Comparison of ENCODE assay signal across 14 cellular contexts in genomic region chr22:46583571-46583970, GRCh38. TPM values are rescaled to one million over a fixed set of nuclear protein-coding genes. Genes with fewer than 3 reads are reported as not detected.
A peak's percentile ranks its signal among the peaks of the same experiment; 100 is the strongest.
DNase-seq lines count a peak whose midpoint lies in the region; ATAC-seq, FAIRE-seq and TF ChIP-seq lines count a peak whose summit lies in the region.
"Had no signal": no experiment of that assay in that cellular context is flagged by ENCODE, and none has a peak within 500 bp of the region (broad histone marks: within the 10 kb centered on the region; RNA-seq: fewer than 3 reads in every experiment).

No MANE protein-coding gene starts in this region.

- no peak overlapping the region; the same call in 1 of the 2 replicates for H3K9ac ChIP-seq in DND-41 (ENCODE audit: low read depth, low read length)
- H3K9ac ChIP-seq: GM23248 had no signal

- H3K9me3 ChIP-seq in DND-41 (ENCODE audit: insufficient read depth, low read length, severe bottlenecking) (no peaks in the 10 kb centered on the region), osteoblast (ENCODE audit: low read depth, low read length) (no peaks in the 10 kb centered on the region)

- H3K36me3 ChIP-seq in DND-41 (ENCODE audit: insufficient read depth, low read length) = peaks cover 55% of the 10 kb centered on the region
- no peaks in the 10 kb centered on the region for H3K36me3 ChIP-seq in bronchial epithelial cell (ENCODE audit: control insufficient read depth, insufficient read depth, low read length)
- H3K36me3 ChIP-seq in osteoblast (ENCODE audit: insufficient read depth, low read length) = no peaks in the 10 kb centered on the region

- no peaks in the 10 kb centered on the region for H3K9me3 Mint-ChIP-seq in activated CD8-positive, alpha-beta memory T cell treated with anti-CD3 and anti-CD28 coated beads, Interleukin-2, amount 10 ng/mL, durations not matched to agents 7 days and 5 days (ENCODE audit: low read depth)
- H3K9me3 Mint-ChIP-seq: CD8-positive, alpha-beta memory T cell had no signal

- no peak overlapping the region for H3K27ac Mint-ChIP-seq in activated CD8-positive, alpha-beta memory T cell treated with anti-CD3 and anti-CD28 coated beads, Interleukin-2, amount 10 ng/mL, durations not matched to agents 7 days and 5 days

- FAIRE-seq in bronchial epithelial cell (lab: Jason Lieb, UNC) = peak; percentile 43
- FAIRE-seq: D721Med, G401.6 had no signal

- DNase-seq in DND-41 = no peak
- no peak for DNase-seq in bronchial epithelial cell (ENCODE audit: low read depth)
- DNase-seq in left colon = peak; percentile 13 to 24
- DNase-seq in sciatic nerve (ENCODE audit: low spot score) = peak; percentile 51
- DNase-seq in activated CD8-positive, alpha-beta memory T cell treated with anti-CD3 and anti-CD28 coated beads, Interleukin-2, amount 10 ng/mL, durations not matched to agents 7 days and 5 days = no peak
- DNase-seq in osteoblast (ENCODE audit: insufficient read length, low spot score, missing footprints) = no peak
- DNase-seq in AG20443 (ENCODE audit: low spot score) = no peak
- DNase-seq: CD8-positive, alpha-beta memory T cell; DMS79 treated with DMSO at 0.1 percent for 48 hours; GM23248; MV-4-11; NCI-H187 treated with DMSO at 0.1 percent for 48 hours had no signal

- no peaks in the 10 kb centered on the region for H3K27me3 Mint-ChIP-seq in activated CD8-positive, alpha-beta memory T cell treated with anti-CD3 and anti-CD28 coated beads, Interleukin-2, amount 10 ng/mL, durations not matched to agents 7 days and 5 days
- H3K27me3 Mint-ChIP-seq: CD8-positive, alpha-beta memory T cell had no signal

- H3K4me1 ChIP-seq in DND-41 (ENCODE audit: insufficient read depth, low read length) (peaks cover 61% of the 10 kb centered on the region), osteoblast (ENCODE audit: insufficient read depth, low read length) (no peaks in the 10 kb centered on the region)

- H3K27me3 ChIP-seq in DND-41 (ENCODE audit: insufficient read depth, low read length, poor library complexity) (no peaks in the 10 kb centered on the region), bronchial epithelial cell (ENCODE audit: control insufficient read depth, insufficient read depth, low read length) (no peaks in the 10 kb centered on the region), osteoblast (ENCODE audit: insufficient read depth, low read length) (no peaks in the 10 kb centered on the region)

- H3K36me3 Mint-ChIP-seq in activated CD8-positive, alpha-beta memory T cell treated with anti-CD3 and anti-CD28 coated beads, Interleukin-2, amount 10 ng/mL, durations not matched to agents 7 days and 5 days = no peaks in the 10 kb centered on the region

- no peak overlapping the region for H3K4me3 Mint-ChIP-seq in activated CD8-positive, alpha-beta memory T cell treated with anti-CD3 and anti-CD28 coated beads, Interleukin-2, amount 10 ng/mL, durations not matched to agents 7 days and 5 days

- intact Hi-C loops in left colon (cut with DNase I, micrococcal nuclease) = no loop called here
- intact Hi-C loops in sciatic nerve (cut with DNase I) = no loop called here

- peaks cover 38% of the 10 kb centered on the region for H3K4me1 Mint-ChIP-seq in activated CD8-positive, alpha-beta memory T cell treated with anti-CD3 and anti-CD28 coated beads, Interleukin-2, amount 10 ng/mL, durations not matched to agents 7 days and 5 days

- H3K4me3 ChIP-seq in DND-41 (ENCODE audit: low read depth in 1 of 2, low read length in 2 of 2) (no peak overlapping the region), bronchial epithelial cell (ENCODE audit: low read depth, low read length) (no peak overlapping the region), osteoblast (ENCODE audit: insufficient read depth, low read length) (no peak overlapping the region)
- H3K4me3 ChIP-seq: GM23248 had no signal

- peaks cover 100% of the 10 kb centered on the region for H3K79me2 ChIP-seq in DND-41 (ENCODE audit: insufficient read depth, low read length)
- peaks cover 34% of the 10 kb centered on the region for H3K79me2 ChIP-seq in osteoblast (ENCODE audit: insufficient read depth, low read length)

- no peak for ATAC-seq in DND-41 (ENCODE audit: insufficient read depth, low read depth)
- no peak for ATAC-seq in left colon
- no peak for ATAC-seq in sciatic nerve
- no peak for ATAC-seq in activated CD8-positive, alpha-beta memory T cell treated with anti-CD3 and anti-CD28 coated beads, Interleukin-2, amount 10 ng/mL, durations not matched to agents 7 days and 5 days

- H3K4me2 ChIP-seq in DND-41 (ENCODE audit: insufficient read depth, low read length) (no peak overlapping the region), osteoblast (ENCODE audit: insufficient read depth, low read length) (no peak overlapping the region)

- H2AFZ ChIP-seq in DND-41 (ENCODE audit: low read depth, low read length) (no peak overlapping the region), osteoblast (ENCODE audit: low read length) (no peak overlapping the region)
- H2AFZ ChIP-seq: GM23248 had no signal

- peaks cover 86% of the 10 kb centered on the region for H4K20me1 ChIP-seq in DND-41 (ENCODE audit: insufficient read depth, low read length)
- H4K20me1 ChIP-seq in osteoblast (ENCODE audit: insufficient read depth, low read length) = peaks cover 52% of the 10 kb centered on the region

- H3K27ac ChIP-seq in DND-41 (ENCODE audit: low read length) = peak overlapping the region; percentile 37
- no peak overlapping the region for H3K27ac ChIP-seq in osteoblast (ENCODE audit: low read depth, low read length)
- H3K27ac ChIP-seq: GM23248 had no signal

- TF ChIP-seq CTCF in DND-41 (IDR thresholded peaks at IDR 0.05; ENCODE audit: borderline replicate concordance, extremely low read depth, low read length, poor library complexity, severe bottlenecking) (no peak), bronchial epithelial cell (IDR thresholded peaks at IDR 0.05; ENCODE audit: insufficient read depth, low read length, severe bottlenecking) (no peak), osteoblast (IDR thresholded peaks at IDR 0.05; ENCODE audit: extremely low read depth, low read depth, low read length) (no peak)

- CTCF ChIA-PET in activated CD8-positive, alpha-beta memory T cell treated with anti-CD3 and anti-CD28 coated beads, Interleukin-2, amount 10 ng/mL, durations not matched to agents 7 days and 5 days (lab: Charles Lee) = no interaction called here

RNA-seq across cellular contexts. Expression of gene GRAMD4, which starts 36.6 kb away (rescaled TPM):
- 16.8 and 27.3 TPM in 2 replicates for total RNA-seq in bronchial epithelial cell
- 100 to 1,000 TPM; 178 to 213 TPM for total RNA-seq in left colon
- total RNA-seq in sciatic nerve = 51.5 TPM
- 10 to 100 TPM; 35.4 to 44.6 TPM for total RNA-seq in activated CD8-positive, alpha-beta memory T cell treated with anti-CD3 and anti-CD28 coated beads, Interleukin-2, amount 10 ng/mL, durations not matched to agents 7 days and 5 days
- 16.8 and 17.0 TPM in 2 replicates for total RNA-seq in osteoblast

RNA-seq across cellular contexts. Expression of gene CELSR1, which starts 46.2 kb away (rescaled TPM):
- total RNA-seq in bronchial epithelial cell (39.0 and 60.0 TPM in 2 replicates), left colon (1 to 10 TPM; 1.8 to 4.9 TPM), sciatic nerve (1.9 TPM), osteoblast (2.7 and 3.6 TPM in 2 replicates)
- under 1 TPM; 0.06 to 0.12 TPM for total RNA-seq in activated CD8-positive, alpha-beta memory T cell treated with anti-CD3 and anti-CD28 coated beads, Interleukin-2, amount 10 ng/mL, durations not matched to agents 7 days and 5 days

Comparison
In these comparisons a context has a peak if more than half of its experiments do, and no peak if none do; other contexts are left out.
1. DNase-seq: peak in left colon (2 of 2) and sciatic nerve (single experiment); none in DND-41 (single experiment), bronchial epithelial cell (single experiment), activated CD8-positive, alpha-beta memory T cell treated with anti-CD3 and anti-CD28 coated beads, Interleukin-2, amount 10 ng/mL, durations not matched to agents 7 days and 5 days (single experiment), osteoblast (single experiment) and AG20443 (single experiment).